ENCODE assay signal across 24 cellular contexts in the genomic region with DNA sequence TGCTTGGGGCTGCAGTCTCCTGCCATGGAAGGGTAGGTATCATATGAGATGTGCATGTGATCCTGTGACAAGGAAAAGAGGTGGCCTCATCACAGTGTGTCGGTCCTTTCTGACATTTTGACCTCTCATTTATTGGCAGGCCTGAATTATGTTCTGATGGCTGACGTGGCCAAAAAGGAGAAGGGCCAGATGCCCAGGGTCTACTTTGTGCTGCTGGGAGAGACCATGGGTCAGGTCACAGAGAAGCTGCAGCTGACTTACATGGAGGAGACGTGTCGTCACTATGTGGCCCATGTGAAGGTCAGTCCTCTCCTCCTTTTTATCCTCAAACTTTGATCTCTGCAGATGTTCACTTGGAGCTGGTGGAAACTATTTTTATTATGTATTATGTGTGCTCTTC.
"Had no signal": no experiment of that assay in that cellular context is flagged by ENCODE, and none has a peak within 500 bp of the region (broad histone marks: within the 10 kb centered on the region; RNA-seq: fewer than 3 reads in every experiment).

No MANE protein-coding gene starts in this region.

- FAIRE-seq: islet of Langerhans, kidney had no signal

- H3K27ac ChIP-seq: lower lobe of right lung, parathyroid adenoma, sigmoid colon, transverse colon, vagina had no signal

- H3K9ac ChIP-seq: parathyroid adenoma had no signal

- DNase-seq: hypothalamus; immature natural killer cell; kidney; lower lobe of right lung; mammary epithelial cell; mesenchymal stem cell; naive thymus-derived CD8-positive, alpha-beta T cell; nucleus accumbens; right cardiac atrium; sigmoid colon; stimulated activated CD4-positive, alpha-beta T cell treated with anti-CD3 and anti-CD28 coated beads, Interleukin-1b, Interleukin-23, amount 100 ng/mL, for 48 hours; stimulated activated CD4-positive, alpha-beta T cell treated with anti-CD3 and anti-CD28 coated beads, Interleukin-2, amount 100 ng/mL, for 48 hours; stimulated activated CD4-positive, alpha-beta T cell treated with anti-CD3 and anti-CD28 coated beads, Interleukin-4, amount 100 ng/mL, for 4 hours; stimulated activated CD8-positive, alpha-beta memory T cell treated with anti-CD3 and anti-CD28 coated beads, Interleukin-4, amount 100 ng/mL, for 48 hours; stimulated activated naive CD4-positive, alpha-beta T cell treated with Interleukin-2 at 50 U/mL for 16 hours; stimulated activated naive CD8-positive, alpha-beta T cell treated with anti-CD3 and anti-CD28 coated beads, Interleukin-15, amount 100 ng/mL, for 72 hours; substantia nigra; transverse colon; upper lobe of left lung had no signal

- H3K4me2 ChIP-seq: smooth muscle cell had no signal

- H3K9me3 ChIP-seq: lower lobe of right lung, sigmoid colon, transverse colon, upper lobe of left lung, vagina had no signal

- H3K36me3 ChIP-seq: transverse colon, upper lobe of left lung, vagina had no signal

- H3K4me3 ChIP-seq: lower lobe of right lung, sigmoid colon, smooth muscle cell, transverse colon, upper lobe of left lung, vagina had no signal

- ATAC-seq: naive thymus-derived CD8-positive, alpha-beta T cell; right cardiac atrium; stimulated activated memory B cell treated with anti-CD40 and anti-IgM and Interleukin-4, amounts not matched to agents 10 μg/mL and 1 μg/mL and 100 μg/mL, for 72 hours; stimulated activated naive CD8-positive, alpha-beta T cell treated with anti-CD3 and anti-CD28 coated beads, Interleukin-15, amount 100 ng/mL, for 72 hours had no signal

- H3K79me2 ChIP-seq: parathyroid adenoma had no signal

- H3K4me1 ChIP-seq: parathyroid adenoma had no signal

- H2AFZ ChIP-seq: parathyroid adenoma had no signal

- H3K27me3 ChIP-seq: sigmoid colon, transverse colon, upper lobe of left lung, vagina had no signal
